Comparison of ENCODE assay signal across 13 cellular contexts in genomic region chr18:69949538-69949936, GRCh38.
A peak's percentile ranks its signal among the peaks of the same experiment; 100 is the strongest.
DNase-seq lines count a peak whose midpoint lies in the region; ATAC-seq, FAIRE-seq and TF ChIP-seq lines count a peak whose summit lies in the region.
"Had no signal": no experiment of that assay in that cellular context is flagged by ENCODE, and none has a peak within 500 bp of the region (broad histone marks: within the 10 kb centered on the region; RNA-seq: fewer than 3 reads in every experiment).

No MANE protein-coding gene starts in this region.

- H3K27ac ChIP-seq in OCI-LY3 (ENCODE audit: low read length) (peak overlapping the region; percentile 77), brain microvascular endothelial cell (no peak overlapping the region)

- ATAC-seq in GM18867 (IDR thresholded peaks at IDR 0.05; ENCODE audit: unreplicated experiment) (peak; percentile 6), GM21723 (IDR thresholded peaks at IDR 0.05; ENCODE audit: unreplicated experiment) (peak; percentile 1)
- ATAC-seq: HCT116 had no signal

- H3K4me3 ChIP-seq in OCI-LY3 (ENCODE audit: low read length) (peak overlapping the region; percentile 63), brain microvascular endothelial cell (ENCODE audit: low read depth, low read length) (no peak overlapping the region)
- H3K4me3 ChIP-seq: lung had no signal

- H2AFZ ChIP-seq in OCI-LY3 (ENCODE audit: low read depth, low read length) = no peak overlapping the region

- no peaks in the 10 kb centered on the region for H4K20me1 ChIP-seq in OCI-LY3 (ENCODE audit: insufficient read depth, low read length)

- in situ Hi-C loops in brain microvascular endothelial cell (cut with HindIII; ENCODE audit: low pct_ligation_motif_present, low sequenced_read_pairs) = no loop called here

- H3K4me1 ChIP-seq in OCI-LY3 (ENCODE audit: low read length) = peaks cover 42% of the 10 kb centered on the region

- no peak for TF ChIP-seq CTCF in OCI-LY3 (IDR thresholded peaks at IDR 0.05; ENCODE audit: low read depth, low read length)
- no peak for TF ChIP-seq CTCF in brain microvascular endothelial cell (IDR thresholded peaks at IDR 0.05; ENCODE audit: low read depth, low read length, missing control alignments)

- peak; percentile 75 for FAIRE-seq in urothelium cell line (lab: Jason Lieb, UNC)

- H3K9ac ChIP-seq in OCI-LY3 (ENCODE audit: low read length) = peak overlapping the region; percentile 68

- H3K4me2 ChIP-seq in OCI-LY3 (ENCODE audit: low read length) = peak overlapping the region; percentile 92

- H3K9me3 ChIP-seq in OCI-LY3 (ENCODE audit: insufficient read depth, low read length) = peaks cover 4% of the 10 kb centered on the region; the same call in 1 of the 2 replicates

- H3K36me3 ChIP-seq in OCI-LY3 (replicated peaks; ENCODE audit: low read depth, low read length) (peaks cover 62% of the 10 kb centered on the region), brain microvascular endothelial cell (replicated peaks) (no peaks in the 10 kb centered on the region)

- DNase-seq in urothelium cell line (ENCODE audit: low spot score) = no peak
- no peak for DNase-seq in NCI-H524 (lab: John Stamatoyannopoulos, UW)
- DNase-seq in GM19240 (ENCODE audit: insufficient read length, low spot score) = no peak
- DNase-seq in brain microvascular endothelial cell = no peak
- DNase-seq: cortex of kidney, NCI-H1105, occipital lobe, retina had no signal

- H3K27me3 ChIP-seq in OCI-LY3 (ENCODE audit: low read depth, low read length) = no peaks in the 10 kb centered on the region
- no peaks in the 10 kb centered on the region for H3K27me3 ChIP-seq in brain microvascular endothelial cell (replicated peaks)

- H3K79me2 ChIP-seq in OCI-LY3 (ENCODE audit: low read length) = no peaks in the 10 kb centered on the region; the same call in 1 of the 2 replicates
